ENCODE assay signal across 16 cellular contexts in the genomic region with DNA sequence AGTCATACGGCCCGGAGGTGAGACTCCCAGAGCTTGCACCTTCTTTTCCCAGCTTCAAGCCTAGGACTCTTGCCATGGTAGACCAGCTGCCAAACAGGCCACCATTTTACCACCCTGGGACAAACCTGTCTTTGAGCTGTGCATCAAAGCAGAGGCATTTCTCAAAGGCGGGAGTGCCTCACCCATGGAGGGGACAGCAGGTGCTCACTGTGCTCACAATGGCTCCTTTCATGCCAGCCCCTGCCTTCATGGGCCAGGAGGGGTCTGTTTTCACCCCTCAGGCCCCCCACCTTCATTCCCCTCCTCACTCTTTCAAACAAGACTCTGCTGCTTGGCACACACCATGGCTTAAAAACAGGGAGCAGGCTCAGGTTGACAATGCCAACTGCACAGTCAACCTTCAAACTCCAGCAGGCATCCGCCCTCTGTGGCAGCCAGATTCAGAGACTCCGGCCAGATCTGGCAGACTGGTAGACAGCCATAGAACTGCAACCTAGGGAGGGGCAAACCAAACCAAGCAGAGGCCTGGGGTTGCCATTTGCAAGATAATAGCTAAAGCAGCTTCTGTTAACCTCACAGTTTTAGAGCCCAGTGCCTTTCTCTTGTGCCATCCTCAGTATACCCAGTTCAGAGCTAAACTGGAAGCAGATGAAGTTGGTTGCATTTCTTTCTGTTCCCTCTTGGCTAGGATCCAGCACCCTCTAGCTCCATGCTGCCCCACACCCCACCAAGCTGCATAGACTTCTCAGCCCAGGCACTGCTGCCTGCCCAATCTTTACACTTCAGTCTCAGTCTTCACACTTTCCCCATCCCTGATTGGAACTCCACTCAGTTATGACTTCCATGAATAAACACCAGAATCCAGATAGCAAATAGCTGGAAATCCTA.
DNase-seq lines count a peak whose midpoint lies in the region; ATAC-seq and TF ChIP-seq lines count a peak whose summit lies in the region.
"Had no signal": no experiment of that assay in that cellular context is flagged by ENCODE, and none has a peak within 500 bp of the region (broad histone marks: within the 10 kb centered on the region; RNA-seq: fewer than 3 reads in every experiment).

No MANE protein-coding gene starts in this region.

- peak overlapping the region; percentile 20 for H2BK15ac ChIP-seq in mesenchymal stem cell (ENCODE audit: low read depth, poor library complexity, severe bottlenecking)

- 92% methylated on average over 5 of the region's 5 CpGs for WGBS in mesenchymal stem cell

- no peaks in the 10 kb centered on the region for H3K9me3 ChIP-seq in mesenchymal stem cell (ENCODE audit: control insufficient read depth, low read length)

- H2BK120ac ChIP-seq in mesenchymal stem cell (ENCODE audit: low read depth, low read length), result no peak overlapping the region

- H3K36me3 ChIP-seq in mesenchymal stem cell (ENCODE audit: control insufficient read depth in 1 of 2, insufficient read depth in 2 of 2, low read depth in 1 of 2, low read length in 2 of 2), result no peaks in the 10 kb centered on the region

- H3K79me1 ChIP-seq in mesenchymal stem cell (replicated peaks; ENCODE audit: low read length, poor library complexity, severe bottlenecking), result no peaks in the 10 kb centered on the region

- H3K4me1 Mint-ChIP-seq in brain (peaks cover 35% of the 10 kb centered on the region), mesothelial cell of epicardium (peaks cover 12% of the 10 kb centered on the region)

- no peak overlapping the region for H3K14ac ChIP-seq in mesenchymal stem cell (ENCODE audit: low read length in 2 of 2)

- H3K9me3 Mint-ChIP-seq in brain (peaks cover 0 to 8% (median 0%) of the 10 kb centered on the region in 5 experiments), mesothelial cell of epicardium (peaks cover 5% of the 10 kb centered on the region)
- H3K9me3 Mint-ChIP-seq: CD14-positive monocyte had no signal

- peaks cover 0 to 8% of the 10 kb centered on the region in 2 experiments for H3K27me3 ChIP-seq in mesenchymal stem cell (ENCODE audit: control insufficient read depth in 1 of 2, insufficient read depth in 1 of 2, low read length in 2 of 2)

- DNase-seq in CD1c-positive myeloid dendritic cell (ENCODE audit: extremely low spot score) (peak; percentile 23), HT-29 (ENCODE audit: low spot score) (peak; percentile 58), mesenchymal stem cell (no peak), kidney glomerular epithelial cell (lab: John Stamatoyannopoulos, UW) (no peak), mesothelial cell of epicardium (ENCODE audit: low spot score in 2 of 2, unreplicated experiment in 2 of 2) (no peak)
- DNase-seq: COR-L47, KBM-7, NCI-H1105 treated with DMSO at 0.1 percent for 48 hours, NCI-H1694 treated with DMSO at 0.1 percent for 48 hours, NCI-H2107, NCI-H226, NCI-H524 treated with DMSO at 0.1 percent for 48 hours, SW 1271 had no signal

- H3K36me3 Mint-ChIP-seq in brain (no peaks in the 10 kb centered on the region), mesothelial cell of epicardium (no peaks in the 10 kb centered on the region)
- H3K36me3 Mint-ChIP-seq: CD14-positive monocyte had no signal

- H2AK5ac ChIP-seq in mesenchymal stem cell (ENCODE audit: low read length, severe bottlenecking), result no peak overlapping the region

- H3K27ac ChIP-seq in mesenchymal stem cell (ENCODE audit: low read length, poor library complexity, severe bottlenecking), result no peak overlapping the region

- H3K4me3 Mint-ChIP-seq in brain (peak overlapping the region in 2 of 5 experiments; percentile 0 to 9), mesothelial cell of epicardium (no peak overlapping the region)
- H3K4me3 Mint-ChIP-seq: CD14-positive monocyte had no signal

- no peak overlapping the region for H2BK5ac ChIP-seq in mesenchymal stem cell (ENCODE audit: low read depth, low read length, poor library complexity, severe bottlenecking)

- H4K8ac ChIP-seq in mesenchymal stem cell (ENCODE audit: low read length), result no peak overlapping the region

- H3K27me3 Mint-ChIP-seq in brain (no peaks in the 10 kb centered on the region), mesothelial cell of epicardium (ENCODE audit: low read depth) (peaks cover 3% of the 10 kb centered on the region)

- no peak overlapping the region for H3K23ac ChIP-seq in mesenchymal stem cell (ENCODE audit: low read length in 2 of 2)

- H2BK12ac ChIP-seq in mesenchymal stem cell (ENCODE audit: low read length in 2 of 2), result peak overlapping the region in 1 of 2 experiments; percentile 11

- no peak overlapping the region for H2AFZ ChIP-seq in mesenchymal stem cell (ENCODE audit: low read depth, low read length)

- H4K91ac ChIP-seq in mesenchymal stem cell (ENCODE audit: low read length), result no peak overlapping the region

- no peak overlapping the region for H3K9ac ChIP-seq in mesenchymal stem cell (ENCODE audit: low read length)

- peaks cover 1% of the 10 kb centered on the region for H3K4me1 ChIP-seq in mesenchymal stem cell (ENCODE audit: control insufficient read depth, insufficient read depth, low read depth, low read length)

- H3K18ac ChIP-seq in mesenchymal stem cell (ENCODE audit: low read depth in 1 of 2, low read length in 2 of 2), result no peak overlapping the region

- no peak overlapping the region for H3K4me2 ChIP-seq in mesenchymal stem cell (ENCODE audit: low read length, poor library complexity, severe bottlenecking)

- no peak overlapping the region for H3K4ac ChIP-seq in mesenchymal stem cell (ENCODE audit: low read depth in 1 of 2, low read length in 2 of 2)

- peak overlapping the region; percentile 17 to 73 (median 59) for H3K27ac Mint-ChIP-seq in brain
- H3K27ac Mint-ChIP-seq in mesothelial cell of epicardium, result no peak overlapping the region

- ATAC-seq in GM19035 (IDR thresholded peaks at IDR 0.05; ENCODE audit: unreplicated experiment), result no peak

- TF ChIP-seq CTCF in brain (conservative IDR thresholded peaks at IDR 0.05), result no peak
- no peak for TF ChIP-seq CTCF in mesothelial cell of epicardium (IDR thresholded peaks at IDR 0.05; ENCODE audit: unreplicated experiment)

- no peak overlapping the region for H3K4me3 ChIP-seq in mesenchymal stem cell (ENCODE audit: insufficient read depth in 1 of 2, low read depth in 1 of 2, low read length in 2 of 2)

Comparison
In these comparisons a context has a peak if more than half of its experiments do, and no peak if none do; other contexts are left out.
1. DNase-seq: peak in CD1c-positive myeloid dendritic cell (single experiment) and HT-29 (single experiment); none in mesenchymal stem cell (single experiment), kidney glomerular epithelial cell (single experiment) and mesothelial cell of epicardium (0 of 2).